12 cellular contexts compared by ENCODE assay signal in the genomic region with DNA sequence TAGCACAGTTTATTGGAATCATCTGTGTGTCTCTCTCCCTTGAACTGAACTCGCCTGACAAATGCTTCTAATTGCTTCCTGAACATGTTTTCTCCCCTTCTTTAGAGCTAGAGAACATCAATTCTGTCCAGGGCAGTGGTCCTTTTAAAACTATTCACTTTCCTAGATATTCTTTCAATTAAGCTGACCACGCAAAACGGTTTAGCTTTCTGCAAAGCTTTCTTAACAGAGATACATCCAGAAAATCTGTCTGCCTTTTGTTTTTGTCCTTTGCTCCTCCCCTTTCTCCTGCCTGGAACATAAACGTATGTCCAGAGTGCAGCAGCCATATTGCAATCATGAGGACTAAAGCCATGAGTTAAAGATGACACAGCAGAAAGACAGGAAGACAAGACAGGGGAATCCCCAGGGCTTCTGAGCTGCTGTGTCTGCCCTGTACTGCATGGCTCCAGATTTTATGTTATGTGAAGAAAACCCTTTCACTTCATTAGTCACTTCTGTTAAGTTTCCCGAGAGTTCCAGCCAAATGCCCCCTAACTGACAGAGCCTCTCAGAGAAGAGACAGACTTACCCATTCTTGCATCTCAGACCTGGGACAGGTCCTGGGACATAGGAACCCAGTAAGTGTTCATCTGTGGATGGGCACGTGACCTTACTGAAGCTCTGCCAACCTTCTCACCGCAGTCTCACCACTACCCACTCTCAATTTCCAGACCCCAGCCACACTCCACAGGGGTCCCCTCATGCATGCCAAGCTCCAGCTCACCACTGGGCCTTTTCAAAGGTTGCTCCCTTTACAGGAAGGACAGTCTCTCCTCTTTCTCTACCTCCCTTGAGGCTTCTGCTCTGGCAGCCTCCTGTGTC. TPM values are rescaled to one million over a fixed set of nuclear protein-coding genes. Genes with fewer than 3 reads are reported as not detected.
A peak's percentile ranks its signal among the peaks of the same experiment; 100 is the strongest.
DNase-seq lines count a peak whose midpoint lies in the region; ATAC-seq, FAIRE-seq and TF ChIP-seq lines count a peak whose summit lies in the region.
"Had no signal": no experiment of that assay in that cellular context is flagged by ENCODE, and none has a peak within 500 bp of the region (broad histone marks: within the 10 kb centered on the region; RNA-seq: fewer than 3 reads in every experiment).

No MANE protein-coding gene starts in this region.

- no peak for TF ChIP-seq CTCF in A549 (IDR thresholded peaks at IDR 0.05)
- TF ChIP-seq CTCF in bronchial epithelial cell (IDR thresholded peaks at IDR 0.05; ENCODE audit: insufficient read depth, low read length, severe bottlenecking) = no peak
- no peak for TF ChIP-seq CTCF in BE2C (IDR thresholded peaks at IDR 0.05; ENCODE audit: low read depth, low read length)

- POLR2A ChIA-PET in A549 (lab: Yijun Ruan, JAX) = no interaction called here

- 47% methylated on average over 7 of the region's 7 CpGs for WGBS in A549 (ENCODE audit: missing lambda C conversion rate)

- ATAC-seq in A549 (peak; percentile 34 to 60; a peak in 3 of 6 replicates), HG02938 (IDR thresholded peaks at IDR 0.05; ENCODE audit: unreplicated experiment) (peak; percentile 76), HG02870 (IDR thresholded peaks at IDR 0.05; ENCODE audit: unreplicated experiment) (no peak), SK-N-SH treated with all-trans-retinoic acid at 6 μM for 48 hours (no peak)

- TF ChIP-seq RAD21 in A549 (conservative IDR thresholded peaks at IDR 0.05 in 1 of 2, IDR thresholded peaks at IDR 0.05 in 1 of 2) = no peak

- H3K27me3 ChIP-seq in bronchial epithelial cell (ENCODE audit: control insufficient read depth, insufficient read depth, low read length) (no peaks in the 10 kb centered on the region), BE2C (no peaks in the 10 kb centered on the region)
- H3K27me3 ChIP-seq: Peyer's patch had no signal

- FAIRE-seq in A549 (lab: Jason Lieb, UNC) (no peak), bronchial epithelial cell (lab: Jason Lieb, UNC) (peak; percentile 58)

- TF ChIP-seq EP300 in A549 (IDR thresholded peaks at IDR 0.05) = no peak

- H3K4me2 ChIP-seq in A549 = no peak overlapping the region

- no peak for TF ChIP-seq POLR2A in A549 (IDR thresholded peaks at IDR 0.05; ENCODE audit: low read length)

- H3K9me3 ChIP-seq in A549 = peaks cover 29% of the 10 kb centered on the region
- H3K9me3 ChIP-seq in BE2C = no peaks in the 10 kb centered on the region

- CTCF ChIA-PET in A549 (lab: Yijun Ruan, JAX) = interaction anchor here (0.8 kb wide), 1 partner anchor 68 kb away, joined by 3 read pairs; no protein-coding TSS in a partner anchor

- H3K4me3 ChIP-seq in A549 (no peak overlapping the region), bronchial epithelial cell (ENCODE audit: low read depth, low read length) (no peak overlapping the region), BE2C (ENCODE audit: low read depth, low read length) (no peak overlapping the region)
- H3K4me3 ChIP-seq: Peyer's patch had no signal

- H3K27ac ChIP-seq in A549 = no peak overlapping the region
- H3K27ac ChIP-seq: Peyer's patch had no signal

- DNase-seq in A549 (ENCODE audit: low read depth in 1 of 2, low spot score in 1 of 2) (peak; percentile 9 to 44), ELR (ENCODE audit: low read depth) (peak; percentile 30), bronchial epithelial cell (ENCODE audit: low read depth) (peak; percentile 42), BE2C (no peak), HuH-7 (ENCODE audit: low spot score) (no peak)
- DNase-seq: activated CD4-positive, alpha-beta T cell treated with anti-CD3 and anti-CD28 coated beads, Interleukin-2, amount 10 ng/mL, durations not matched to agents 7 days and 5 days; central memory CD4-positive, alpha-beta T cell; NCI-H1417 treated with DMSO at 0.1 percent for 48 hours; Peyer's patch had no signal

- H3K4me1 ChIP-seq in A549 = no peaks in the 10 kb centered on the region
- no peaks in the 10 kb centered on the region for H3K4me1 ChIP-seq in BE2C
- H3K4me1 ChIP-seq: Peyer's patch had no signal

- H3K36me3 ChIP-seq in bronchial epithelial cell (ENCODE audit: control insufficient read depth, insufficient read depth, low read length) = no peaks in the 10 kb centered on the region
- no peaks in the 10 kb centered on the region for H3K36me3 ChIP-seq in BE2C
- H3K36me3 ChIP-seq: Peyer's patch had no signal

TF ChIP-seq in A549, 52 proteins besides CTCF, POLR2A, EP300 and RAD21:
- no peak for TF ChIP-seq FOXS1 (CRISPR knock-in tag; IDR thresholded peaks at IDR 0.05)
- peak; percentile 89 for TF ChIP-seq MAFK (IDR thresholded peaks at IDR 0.05; ENCODE audit: partially characterized antibody)
- TF ChIP-seq NFE2L2 (conservative IDR thresholded peaks at IDR 0.05; ENCODE audit: low read length) = 0 out of 2 replicates have a peak, but pooled peaks have one; percentile 22

TF ChIP-seq in SK-N-SH treated with all-trans-retinoic acid at 6 μM for 48 hours, 23 proteins besides CTCF, POLR2A, EP300 and RAD21:
- no peak for TF ChIP-seq ZNF70 (CRISPR knock-in tag; IDR thresholded peaks at IDR 0.05)
- TF ChIP-seq ZFP30 (CRISPR knock-in tag; IDR thresholded peaks at IDR 0.05) = no peak
- TF ChIP-seq, protein P1, sequence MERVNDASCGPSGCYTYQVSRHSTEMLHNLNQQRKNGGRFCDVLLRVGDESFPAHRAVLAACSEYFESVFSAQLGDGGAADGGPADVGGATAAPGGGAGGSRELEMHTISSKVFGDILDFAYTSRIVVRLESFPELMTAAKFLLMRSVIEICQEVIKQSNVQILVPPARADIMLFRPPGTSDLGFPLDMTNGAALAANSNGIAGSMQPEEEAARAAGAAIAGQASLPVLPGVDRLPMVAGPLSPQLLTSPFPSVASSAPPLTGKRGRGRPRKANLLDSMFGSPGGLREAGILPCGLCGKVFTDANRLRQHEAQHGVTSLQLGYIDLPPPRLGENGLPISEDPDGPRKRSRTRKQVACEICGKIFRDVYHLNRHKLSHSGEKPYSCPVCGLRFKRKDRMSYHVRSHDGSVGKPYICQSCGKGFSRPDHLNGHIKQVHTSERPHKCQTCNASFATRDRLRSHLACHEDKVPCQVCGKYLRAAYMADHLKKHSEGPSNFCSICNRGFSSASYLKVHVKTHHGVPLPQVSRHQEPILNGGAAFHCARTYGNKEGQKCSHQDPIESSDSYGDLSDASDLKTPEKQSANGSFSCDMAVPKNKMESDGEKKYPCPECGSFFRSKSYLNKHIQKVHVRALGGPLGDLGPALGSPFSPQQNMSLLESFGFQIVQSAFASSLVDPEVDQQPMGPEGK (CRISPR knock-in tag; IDR thresholded peaks at IDR 0.05; ENCODE audit: borderline replicate concordance) = no peak

RNA-seq across cellular contexts. Expression of gene CPXM2, which starts 35.0 kb away (rescaled TPM):
- not detected in 2 replicates for polyA plus RNA-seq in A549 (2011; rRNA removed)
- not detected in 2 replicates for polyA plus RNA-seq in A549 (2012; cell fraction: cytosol; rRNA removed)
- polyA plus RNA-seq in A549 (2012; cell fraction: nucleus; rRNA removed) = not detected in 2 replicates
- polyA plus RNA-seq in A549 (2017; fragmentation: RNase III; extraction: RNeasy Plus Mini Kit Qiagen cat#74134 plus additional on column Dnase treatment) = not detected in 3 replicates
- not detected in 2 replicates for polyA minus RNA-seq in A549 (2011; rRNA and poly(A)+ RNA removed)
- under 0.01 and 0.26 TPM in 2 replicates for total RNA-seq in bronchial epithelial cell
- polyA plus RNA-seq in BE2C (2012; ENCODE audit: insufficient read depth, insufficient read length, low read depth) = 0.17 TPM
- total RNA-seq: activated CD4-positive, alpha-beta T cell treated with anti-CD3 and anti-CD28 coated beads, Interleukin-2, amount 10 ng/mL, durations not matched to agents 7 days and 5 days had no signal

Comparison
In these comparisons a context has a peak if more than half of its experiments do, and no peak if none do; other contexts are left out.
1. ATAC-seq: peak in A549 (2 of 2) and HG02938 (single experiment); none in HG02870 (single experiment) and SK-N-SH treated with all-trans-retinoic acid at 6 μM for 48 hours (single experiment).
2. DNase-seq: peak in A549 (2 of 2), ELR (single experiment) and bronchial epithelial cell (single experiment); none in BE2C (single experiment) and HuH-7 (single experiment).